ENCODE assay signal across 10 cellular contexts in genomic region chr10:118669020-118669766, GRCh38.
DNase-seq lines count a peak whose midpoint lies in the region; ATAC-seq lines count a peak whose summit lies in the region.
"Had no signal": no experiment of that assay in that cellular context is flagged by ENCODE, and none has a peak within 500 bp of the region (broad histone marks: within the 10 kb centered on the region; RNA-seq: fewer than 3 reads in every experiment).

No MANE protein-coding gene starts in this region.

- H3K27ac Mint-ChIP-seq in naive B cell = peak overlapping the region in 4 of 6 donors; percentile 44 to 80 (median 72)

- peak; percentile 68 to 82 for ATAC-seq in naive B cell (ENCODE audit: low read depth in 2 of 2)
- ATAC-seq in HG02678 (IDR thresholded peaks at IDR 0.05; ENCODE audit: unreplicated experiment) = no peak
- ATAC-seq in HG02610 (IDR thresholded peaks at IDR 0.05; ENCODE audit: unreplicated experiment) = no peak

- no peaks in the 10 kb centered on the region for H3K9me3 Mint-ChIP-seq in naive B cell

- H3K27ac ChIP-seq in cingulate gyrus (ENCODE audit: low read depth, low read length) = peak overlapping the region; percentile 44
- H3K27ac ChIP-seq: epithelial cell of prostate had no signal

- peak overlapping the region in 7 of 8 donors; percentile 43 to 90 (median 73) for H3K4me3 Mint-ChIP-seq in naive B cell

- H3K36me3 Mint-ChIP-seq in naive B cell = no peaks in the 10 kb centered on the region

- DNase-seq in C1 segment of cervical spinal cord (lab: John Stamatoyannopoulos, UW) (peak in 9 of 14 donors; percentile 4 to 56 (median 44)), M059J (ENCODE audit: low read depth) (peak; percentile 89), naive B cell (peak; percentile 6), activated gamma-delta T cell treated with Interleukin-2 at 50 U/mL for 16 hours (no peak), NCI-H446 treated with DMSO at 0.1 percent for 48 hours (lab: John Stamatoyannopoulos, UW) (no peak)
- DNase-seq: SW 1271 had no signal

- H3K4me1 Mint-ChIP-seq in naive B cell = peaks cover 16 to 22% (median 21%) of the 10 kb centered on the region in 3 donors

- H3K27me3 Mint-ChIP-seq in naive B cell = peaks cover 6 to 18% (median 14%) of the 10 kb centered on the region in 3 donors

Comparison
In these comparisons a context has a peak if more than half of its experiments do, and no peak if none do; other contexts are left out.
1. DNase-seq: peak in C1 segment of cervical spinal cord (9 of 14), M059J (single experiment) and naive B cell (single experiment); none in activated gamma-delta T cell treated with Interleukin-2 at 50 U/mL for 16 hours (single experiment) and NCI-H446 treated with DMSO at 0.1 percent for 48 hours (single experiment).
2. ATAC-seq: peak in naive B cell (2 of 2); none in HG02678 (single experiment) and HG02610 (single experiment).